In genomic region chr11:34593085-34593484, GRCh38 we compare ENCODE assay signal across 20 cellular contexts. TPM values are rescaled to one million over a fixed set of nuclear protein-coding genes. Genes with fewer than 3 reads are reported as not detected.
DNase-seq lines count a peak whose midpoint lies in the region.
"Had no signal": no experiment of that assay in that cellular context is flagged by ENCODE, and none has a peak within 500 bp of the region (broad histone marks: within the 10 kb centered on the region; RNA-seq: fewer than 3 reads in every experiment).

No MANE protein-coding gene starts in this region.

- intact Hi-C loops in dendritic cell treated with granulocyte-macrophage colony-stimulating factor and Interleukin-4, amounts not matched to agents 40 ng/mL and 50 ng/mL, for 4 days (cut with micrococcal nuclease) = loop anchor here (5.0 kb wide), 1 partner anchor 59 kb away; no protein-coding TSS in a partner anchor

- no peaks in the 10 kb centered on the region for H3K36me3 Mint-ChIP-seq in dendritic cell treated with granulocyte-macrophage colony-stimulating factor and Interleukin-4, amounts not matched to agents 40 ng/mL and 50 ng/mL, for 4 days (ENCODE audit: low read depth)
- H3K36me3 Mint-ChIP-seq in activated T-cell treated with anti-CD3 and anti-CD28 coated beads, Interleukin-2, amount 50 U/mL, for 24 hours (ENCODE audit: low read depth) = no peaks in the 10 kb centered on the region
- peaks cover 0 to 3% (median 0%) of the 10 kb centered on the region in 3 donors for H3K36me3 Mint-ChIP-seq in immature natural killer cell
- H3K36me3 Mint-ChIP-seq: CD8-positive, alpha-beta T cell had no signal

- no peaks in the 10 kb centered on the region for H3K27me3 Mint-ChIP-seq in dendritic cell treated with granulocyte-macrophage colony-stimulating factor and Interleukin-4, amounts not matched to agents 40 ng/mL and 50 ng/mL, for 4 days
- H3K27me3 Mint-ChIP-seq in activated T-cell treated with anti-CD3 and anti-CD28 coated beads, Interleukin-2, amount 50 U/mL, for 24 hours = peaks cover 68% of the 10 kb centered on the region
- peaks cover 9 to 35% (median 16%) of the 10 kb centered on the region in 3 donors for H3K27me3 Mint-ChIP-seq in immature natural killer cell (ENCODE audit: low read depth in 3 of 3)

- peak overlapping the region; percentile 83 for H3K27ac Mint-ChIP-seq in dendritic cell treated with granulocyte-macrophage colony-stimulating factor and Interleukin-4, amounts not matched to agents 40 ng/mL and 50 ng/mL, for 4 days
- H3K27ac Mint-ChIP-seq in activated T-cell treated with anti-CD3 and anti-CD28 coated beads, Interleukin-2, amount 50 U/mL, for 24 hours = no peak overlapping the region
- no peak overlapping the region for H3K27ac Mint-ChIP-seq in immature natural killer cell
- H3K27ac Mint-ChIP-seq: CD8-positive, alpha-beta T cell had no signal

- DNase-seq in NOMO-1 treated with DMSO at 0.1 percent for 48 hours (lab: John Stamatoyannopoulos, UW; ENCODE audit: unreplicated experiment) (peak; percentile 48), NOMO-1 treated with dmso at 0.1 percent for 144 hours (lab: John Stamatoyannopoulos, UW; ENCODE audit: unreplicated experiment) (no peak), CD1c-positive myeloid dendritic cell (ENCODE audit: extremely low spot score) (peak; percentile 36), NCI-H748 treated with DMSO at 0.1 percent for 48 hours (lab: John Stamatoyannopoulos, UW) (no peak), immature natural killer cell (no peak)
- no peak for DNase-seq in activated T-cell treated with anti-CD3 and anti-CD28 coated beads, Interleukin-2, amount 50 U/mL, for 24 hours
- DNase-seq: 8988T; ACHN; AML-193; BE2C; Caco-2; CD4-positive, CD25-positive, alpha-beta regulatory T cell; CD8-positive, alpha-beta T cell; DMS153; DND-41; GM23248; H7; HCEC 1CT had no signal

- H3K4me3 Mint-ChIP-seq in dendritic cell treated with granulocyte-macrophage colony-stimulating factor and Interleukin-4, amounts not matched to agents 40 ng/mL and 50 ng/mL, for 4 days = peak overlapping the region; percentile 0
- H3K4me3 Mint-ChIP-seq in activated T-cell treated with anti-CD3 and anti-CD28 coated beads, Interleukin-2, amount 50 U/mL, for 24 hours = no peak overlapping the region
- no peak overlapping the region for H3K4me3 Mint-ChIP-seq in immature natural killer cell
- H3K4me3 Mint-ChIP-seq: CD8-positive, alpha-beta T cell had no signal

- H3K9me3 Mint-ChIP-seq in dendritic cell treated with granulocyte-macrophage colony-stimulating factor and Interleukin-4, amounts not matched to agents 40 ng/mL and 50 ng/mL, for 4 days = peaks cover 6% of the 10 kb centered on the region
- no peaks in the 10 kb centered on the region for H3K9me3 Mint-ChIP-seq in activated T-cell treated with anti-CD3 and anti-CD28 coated beads, Interleukin-2, amount 50 U/mL, for 24 hours
- peaks cover 0 to 6% (median 2%) of the 10 kb centered on the region in 6 donors for H3K9me3 Mint-ChIP-seq in immature natural killer cell

- H3K4me1 Mint-ChIP-seq in dendritic cell treated with granulocyte-macrophage colony-stimulating factor and Interleukin-4, amounts not matched to agents 40 ng/mL and 50 ng/mL, for 4 days (ENCODE audit: low read depth) = peaks cover 52% of the 10 kb centered on the region
- no peaks in the 10 kb centered on the region for H3K4me1 Mint-ChIP-seq in activated T-cell treated with anti-CD3 and anti-CD28 coated beads, Interleukin-2, amount 50 U/mL, for 24 hours (ENCODE audit: low read depth)
- H3K4me1 Mint-ChIP-seq in immature natural killer cell = no peaks in the 10 kb centered on the region
- H3K4me1 Mint-ChIP-seq: CD4-positive, CD25-positive, alpha-beta regulatory T cell had no signal

RNA-seq across cellular contexts. Expression of gene EHF, which starts 27.8 kb away (rescaled TPM):
- not detected for polyA plus RNA-seq in immature natural killer cell
- polyA plus RNA-seq: CD4-positive, CD25-positive, alpha-beta regulatory T cell; GM23248; H1 had no signal

Comparison
In these comparisons a context has a peak if more than half of its experiments do, and no peak if none do; other contexts are left out.
1. DNase-seq: peak in NOMO-1 treated with DMSO at 0.1 percent for 48 hours (single experiment) and CD1c-positive myeloid dendritic cell (single experiment); none in NOMO-1 treated with dmso at 0.1 percent for 144 hours (single experiment), activated T-cell treated with anti-CD3 and anti-CD28 coated beads, Interleukin-2, amount 50 U/mL, for 24 hours (single experiment), NCI-H748 treated with DMSO at 0.1 percent for 48 hours (single experiment) and immature natural killer cell (0 of 3).